11 cellular contexts compared by ENCODE assay signal in genomic region chr6:47335456-47335855, GRCh38. TPM values are rescaled to one million over a fixed set of nuclear protein-coding genes. Genes with fewer than 3 reads are reported as not detected.
DNase-seq lines count a peak whose midpoint lies in the region; ATAC-seq, FAIRE-seq and TF ChIP-seq lines count a peak whose summit lies in the region.
"Had no signal": no experiment of that assay in that cellular context is flagged by ENCODE, and none has a peak within 500 bp of the region (broad histone marks: within the 10 kb centered on the region; RNA-seq: fewer than 3 reads in every experiment).

No MANE protein-coding gene starts in this region.

- CTCF ChIA-PET in GM12878 (lab: Yijun Ruan, JAX), result no interaction called here

- H3K9me3 ChIP-seq in GM12878 (replicated peaks; ENCODE audit: control insufficient read depth, insufficient read depth, low read length) (no peaks in the 10 kb centered on the region), WERI-Rb-1 (ENCODE audit: severe bottlenecking) (peaks cover 8% of the 10 kb centered on the region)

- TF ChIP-seq CTCF in GM12878 (IDR thresholded peaks at IDR 0.05 in 2 of 3, conservative IDR thresholded peaks at IDR 0.05 in 1 of 3; ENCODE audit: control insufficient read depth in 2 of 3, extremely low read depth in 1 of 3, insufficient read depth in 1 of 3, low read depth in 3 of 3, low read length in 3 of 3) (no peak), WERI-Rb-1 (IDR thresholded peaks at IDR 0.05; ENCODE audit: low read depth, low read length) (no peak)

- SMC1A ChIA-PET in GM12878 (lab: Charles Lee; ENCODE audit: uncharacterized antibody, unreplicated experiment), result interaction anchor here (0.6 to 1.5 kb wide), 2 partner anchors 22 to 32 kb away, joined by 3 read pairs; no protein-coding TSS in a partner anchor

- POLR2A ChIA-PET in GM12878 (lab: Charles Lee), result no interaction called here

- no peak for TF ChIP-seq RAD21 in GM12878 (IDR thresholded peaks at IDR 0.05; ENCODE audit: insufficient read depth, low read depth, low read length)

- H3K9ac ChIP-seq in GM12878 (ENCODE audit: control insufficient read depth, insufficient read depth, low read length), result no peak overlapping the region
- H3K9ac ChIP-seq: GM23248 had no signal

- intact Hi-C loops in GM12878 (cut with micrococcal nuclease; ENCODE audit: unreplicated experiment), result no loop called here

- H3K27ac ChIP-seq in GM12878 (ENCODE audit: control insufficient read depth, insufficient read depth) (no peak overlapping the region), WERI-Rb-1 (no peak overlapping the region)
- H3K27ac ChIP-seq: epithelial cell of prostate, GM23248 had no signal

- peak; percentile 12 for DNase-seq in GM12878 (ENCODE audit: low read depth, low spot score)
- no peak for DNase-seq in NCI-H2196 (lab: John Stamatoyannopoulos, UW; ENCODE audit: unreplicated experiment)
- DNase-seq in NCI-H446 treated with DMSO at 0.1 percent for 48 hours (lab: John Stamatoyannopoulos, UW), result no peak
- no peak for DNase-seq in NCI-H774 (lab: John Stamatoyannopoulos, UW)
- no peak for DNase-seq in WERI-Rb-1
- DNase-seq: GM23248, NCI-H345 had no signal

- under 1% methylated on average over 6 of the region's 6 CpGs for WGBS in GM12878 (ENCODE audit: insufficient coverage, insufficient replicate concordance, low lambda C conversion rate, missing lambda C conversion rate)

- H3K4me2 ChIP-seq in GM12878 (ENCODE audit: control insufficient read depth, insufficient read depth), result peak overlapping the region; percentile 42; the same call in 1 of the 2 replicates

- BruUV-seq in GM12878 (replicated peaks; lab: Mats Ljungman, UMichigan), result no TSS peak

- RAD21 ChIA-PET in GM12878 (lab: Charles Lee; ENCODE audit: unreplicated experiment), result interaction anchor here (0.6 kb wide), 1 partner anchor 240 kb away, joined by 3 read pairs; no protein-coding TSS in a partner anchor

- H4K20me1 ChIP-seq in GM12878 (ENCODE audit: control insufficient read depth, insufficient read depth), result no peaks in the 10 kb centered on the region

- no peak for TF ChIP-seq EP300 in GM12878 (IDR thresholded peaks at IDR 0.05; ENCODE audit: borderline replicate concordance in 1 of 2, control insufficient read depth in 1 of 2, low read depth in 2 of 2, low read length in 2 of 2)

- in situ Hi-C loops in GM12878 (cut with MboI), result no loop called here

- peak overlapping the region; percentile 23; the same call in 1 of the 2 replicates for H2AFZ ChIP-seq in GM12878 (ENCODE audit: control insufficient read depth, low read depth, low read length)
- H2AFZ ChIP-seq: GM23248 had no signal

- peak; percentile 76 for FAIRE-seq in GM12878 (lab: Jason Lieb, UNC)

- peaks cover 6% of the 10 kb centered on the region for H3K4me1 ChIP-seq in GM12878 (ENCODE audit: control insufficient read depth, insufficient read depth, low read length)

- H3K27me3 ChIP-seq in GM12878 (replicated peaks in 1 of 2; ENCODE audit: control insufficient read depth in 2 of 2, insufficient read depth in 2 of 2, low read length in 1 of 2) (0 out of 4 replicates have a peak, but pooled peaks cover 0 to 2% of the 10 kb centered on the region in 2 experiments), WERI-Rb-1 (ENCODE audit: insufficient read depth, low read depth, severe bottlenecking) (no peaks in the 10 kb centered on the region)

- no peak overlapping the region for H3K4me3 ChIP-seq in GM12878
- no peak overlapping the region for H3K4me3 ChIP-seq in WERI-Rb-1 (ENCODE audit: low read depth, low read length)
- H3K4me3 ChIP-seq: GM23248 had no signal

- H3K36me3 ChIP-seq in GM12878 (ENCODE audit: control insufficient read depth in 2 of 2, insufficient read depth in 2 of 2, low read length in 1 of 2), result no peaks in the 10 kb centered on the region
- H3K36me3 ChIP-seq in WERI-Rb-1, result no peaks in the 10 kb centered on the region

- ATAC-seq in GM18511 (IDR thresholded peaks at IDR 0.05; ENCODE audit: unreplicated experiment) (peak; percentile 99), GM21723 (IDR thresholded peaks at IDR 0.05; ENCODE audit: unreplicated experiment) (peak; percentile 98), HG03457 (IDR thresholded peaks at IDR 0.05; ENCODE audit: unreplicated experiment) (peak; percentile 91), GM12878 (peak; percentile 84)

- TF ChIP-seq POLR2A in GM12878 (IDR thresholded peaks at IDR 0.05; ENCODE audit: low read depth, low read length), result no peak

- H3K79me2 ChIP-seq in GM12878 (ENCODE audit: control insufficient read depth, insufficient read depth, low read length), result no peaks in the 10 kb centered on the region

TF ChIP-seq in GM12878, 131 proteins besides CTCF, POLR2A, EP300 and RAD21 (continues in another document):
- TF ChIP-seq YBX1 (IDR thresholded peaks at IDR 0.05) (no peak), ZNF217 (IDR thresholded peaks at IDR 0.05) (peak; percentile 54; the same call in 1 of the 2 replicates), BMI1 (IDR thresholded peaks at IDR 0.05; ENCODE audit: borderline replicate concordance) (peak; percentile 14; the same call in 1 of the 2 replicates), NR2F1 (conservative IDR thresholded peaks at IDR 0.05) (0 out of 2 replicates have a peak, but pooled peaks have one; percentile 41), FOXK2 (IDR thresholded peaks at IDR 0.05) (no peak), YY1 (IDR thresholded peaks at IDR 0.05; ENCODE audit: low read depth, low read length) (no peak), CHD2 (IDR thresholded peaks at IDR 0.05; ENCODE audit: borderline replicate concordance, low read depth, low read length) (no peak), PAX5 (IDR thresholded peaks at IDR 0.05; ENCODE audit: borderline replicate concordance, low read depth, low read length) (peak; percentile 16; the same call in 1 of the 2 replicates), SPI1 (IDR thresholded peaks at IDR 0.05; ENCODE audit: borderline replicate concordance, insufficient read depth, low read depth, low read length) (peak; percentile 95), EED (IDR thresholded peaks at IDR 0.05; ENCODE audit: low read depth) (no peak), CBFB (IDR thresholded peaks at IDR 0.05; ENCODE audit: low read depth) (no peak), PBX3 (IDR thresholded peaks at IDR 0.05; ENCODE audit: insufficient replicate concordance, low read depth, low read length) (peak; percentile 27), BHLHE40 (IDR thresholded peaks at IDR 0.05; ENCODE audit: borderline replicate concordance in 1 of 2, low read depth in 2 of 2, low read length in 1 of 2) (peak in 1 of 2 experiments; percentile 39; a peak in 1 of 4 replicates), BACH1 (IDR thresholded peaks at IDR 0.05; ENCODE audit: borderline replicate concordance) (no peak), BCLAF1 (IDR thresholded peaks at IDR 0.05) (no peak), SIN3A (IDR thresholded peaks at IDR 0.05; ENCODE audit: low read depth, low read length) (no peak)

RNA-seq across cellular contexts. Expression of gene TNFRSF21, which starts 25.8 kb away (rescaled TPM):
- total RNA-seq in GM12878 (2013; cell fraction: nucleolus; rRNA removed), result 0.10 TPM in 1 of 2 replicates, not detected in the other
- total RNA-seq in GM12878 (2014; rRNA removed) (0.23 and 0.27 TPM in 2 replicates), GM12878 (2014; rRNA removed; fragmentation: Illumina TruSeq; extraction: Trizol) (0.23 and 0.31 TPM in 2 replicates), GM12878 (2021) (0.56 and 0.77 TPM in 2 replicates)
- polyA plus RNA-seq in GM12878 (2011; ENCODE audit: low read depth), result 0.20 TPM
- polyA plus RNA-seq in GM12878 (2011; rRNA removed) (1.0 and 1.1 TPM in 2 replicates), GM12878 (2014; fragmentation: Illumina TruSeq; extraction: Trizol) (0.44 and 0.46 TPM in 2 replicates), GM12878 (2014; fragmentation: Nextera tagmentation; extraction: Ambion mirVana) (under 1 TPM; 0.09 to 0.11 TPM), GM12878 (2014; rRNA removed) (0.20 and 0.42 TPM in 2 replicates), GM12878 (2016; fragmentation: Nextera tagmentation; extraction: Ambion mirVana) (under 1 TPM; 0.21 to 0.44 TPM)
- 1.6 TPM in 2 replicates for polyA plus RNA-seq in GM12878 (2011; cell fraction: cytosol; rRNA removed)
- 0.61 and 0.75 TPM in 2 replicates for polyA plus RNA-seq in GM12878 (2011; cell fraction: nucleus; rRNA removed)
- 0.27 and 0.44 TPM in 2 replicates for polyA plus RNA-seq in GM12878 (2012)
- 3.7 and 4.6 TPM in 2 replicates for polyA minus RNA-seq in GM12878 (2011; rRNA and poly(A)+ RNA removed)
- polyA minus RNA-seq in GM12878 (2011; cell fraction: cytosol; rRNA and poly(A)+ RNA removed), result 1.7 and 1.9 TPM in 2 replicates
- polyA minus RNA-seq in GM12878 (2011; cell fraction: nucleus; rRNA and poly(A)+ RNA removed), result 1.5 and 1.6 TPM in 2 replicates
